18 cellular contexts compared by ENCODE assay signal in the genomic region with DNA sequence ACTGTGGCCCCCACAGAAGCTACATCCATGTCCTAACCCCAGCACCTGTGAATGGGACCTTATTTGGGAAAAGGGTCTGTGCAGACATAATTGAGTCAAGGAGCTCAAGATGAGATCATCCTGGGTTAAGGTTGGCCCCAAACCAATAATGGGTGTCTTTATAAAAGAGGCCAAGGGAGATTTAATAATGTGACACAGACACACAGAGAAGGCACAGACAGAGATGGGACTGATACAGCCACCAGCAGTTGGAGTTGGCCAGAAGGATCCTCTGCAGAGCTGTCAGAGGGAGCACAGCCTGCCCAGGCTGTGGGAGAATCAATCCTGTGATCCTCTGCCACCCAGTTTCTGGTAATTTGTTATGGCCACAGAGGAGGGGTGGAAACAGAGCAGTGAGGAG. TPM values are rescaled to one million over a fixed set of nuclear protein-coding genes. Genes with fewer than 3 reads are reported as not detected.
DNase-seq lines count a peak whose midpoint lies in the region; ATAC-seq and TF ChIP-seq lines count a peak whose summit lies in the region.
"Had no signal": no experiment of that assay in that cellular context is flagged by ENCODE, and none has a peak within 500 bp of the region (broad histone marks: within the 10 kb centered on the region; RNA-seq: fewer than 3 reads in every experiment).

No MANE protein-coding gene starts in this region.

- peak overlapping the region; percentile 21 to 45 for H3K4me3 Mint-ChIP-seq in activated T-cell treated with anti-CD3 and anti-CD28 coated beads, Interleukin-2, amount 50 U/mL, for 72 hours
- no peak overlapping the region for H3K4me3 Mint-ChIP-seq in activated T-cell treated with anti-CD3 and anti-CD28 coated beads, Interleukin-2, amount 50 U/mL, for 4 hours
- H3K4me3 Mint-ChIP-seq in activated T-helper 17 cell treated with anti-CD3 and anti-CD28 coated beads, Interleukin-2, amount 50 U/mL, for 72 hours, result no peak overlapping the region
- H3K4me3 Mint-ChIP-seq: CD4-positive, CD25-positive, alpha-beta regulatory T cell had no signal

- H3K27me3 Mint-ChIP-seq in activated T-cell treated with anti-CD3 and anti-CD28 coated beads, Interleukin-2, amount 50 U/mL, for 72 hours (ENCODE audit: low read depth), result peaks cover 18% of the 10 kb centered on the region
- peaks cover 9% of the 10 kb centered on the region for H3K27me3 Mint-ChIP-seq in activated T-cell treated with anti-CD3 and anti-CD28 coated beads, Interleukin-2, amount 50 U/mL, for 4 hours (ENCODE audit: low read depth)
- peaks cover 9% of the 10 kb centered on the region for H3K27me3 Mint-ChIP-seq in activated T-helper 17 cell treated with anti-CD3 and anti-CD28 coated beads, Interleukin-2, amount 50 U/mL, for 72 hours
- H3K27me3 Mint-ChIP-seq: CD4-positive, CD25-positive, alpha-beta regulatory T cell had no signal

- no peaks in the 10 kb centered on the region for H3K36me3 Mint-ChIP-seq in activated T-cell treated with anti-CD3 and anti-CD28 coated beads, Interleukin-2, amount 50 U/mL, for 72 hours (ENCODE audit: insufficient read depth in 2 of 2)
- H3K36me3 Mint-ChIP-seq in activated T-cell treated with anti-CD3 and anti-CD28 coated beads, Interleukin-2, amount 50 U/mL, for 4 hours (ENCODE audit: insufficient read depth), result no peaks in the 10 kb centered on the region
- no peaks in the 10 kb centered on the region for H3K36me3 Mint-ChIP-seq in activated T-helper 17 cell treated with anti-CD3 and anti-CD28 coated beads, Interleukin-2, amount 50 U/mL, for 72 hours (ENCODE audit: low read depth)
- H3K36me3 Mint-ChIP-seq: CD4-positive, CD25-positive, alpha-beta regulatory T cell had no signal

- ATAC-seq in activated T-cell treated with anti-CD3 and anti-CD28 coated beads, Interleukin-2, amount 50 U/mL, for 72 hours (replicated peaks in 1 of 2), result no peak
- ATAC-seq in activated T-cell treated with anti-CD3 and anti-CD28 coated beads, Interleukin-2, amount 50 U/mL, for 4 hours, result no peak
- ATAC-seq in activated T-helper 17 cell treated with anti-CD3 and anti-CD28 coated beads, Interleukin-2, amount 50 U/mL, for 72 hours (replicated peaks), result no peak
- ATAC-seq: PC-3 had no signal

- H3K4me3 ChIP-seq in coronary artery (no peak overlapping the region), testis (no peak overlapping the region), vagina (no peak overlapping the region)

- TF ChIP-seq CTCF in coronary artery (IDR thresholded peaks at IDR 0.05) (no peak), testis (IDR thresholded peaks at IDR 0.05) (no peak), vagina (IDR thresholded peaks at IDR 0.05) (no peak)

- H3K4me1 ChIP-seq in testis (peaks cover 8% of the 10 kb centered on the region), vagina (peaks cover 3% of the 10 kb centered on the region)

- H3K36me3 ChIP-seq in testis (ENCODE audit: low read depth, missing control alignments) (no peaks in the 10 kb centered on the region), vagina (no peaks in the 10 kb centered on the region)

- intact Hi-C loops in testis (cut with DNase I; ENCODE audit: low total_unique reads) (no loop called here), vagina (cut with DNase I) (no loop called here)

- no peaks in the 10 kb centered on the region for H3K9me3 Mint-ChIP-seq in activated T-cell treated with anti-CD3 and anti-CD28 coated beads, Interleukin-2, amount 50 U/mL, for 72 hours
- H3K9me3 Mint-ChIP-seq in activated T-cell treated with anti-CD3 and anti-CD28 coated beads, Interleukin-2, amount 50 U/mL, for 4 hours, result no peaks in the 10 kb centered on the region
- no peaks in the 10 kb centered on the region for H3K9me3 Mint-ChIP-seq in activated T-helper 17 cell treated with anti-CD3 and anti-CD28 coated beads, Interleukin-2, amount 50 U/mL, for 72 hours
- H3K9me3 Mint-ChIP-seq: CD4-positive, CD25-positive, alpha-beta regulatory T cell had no signal

- H3K27me3 ChIP-seq in testis, result no peaks in the 10 kb centered on the region
- H3K27me3 ChIP-seq in vagina, result no peaks in the 10 kb centered on the region

- H3K27ac ChIP-seq in coronary artery (no peak overlapping the region), testis (no peak overlapping the region), vagina (no peak overlapping the region)

- TF ChIP-seq POLR2A in testis (IDR thresholded peaks at IDR 0.05) (no peak), vagina (IDR thresholded peaks at IDR 0.05) (no peak)

- peaks cover 9% of the 10 kb centered on the region for H3K4me1 Mint-ChIP-seq in activated T-cell treated with anti-CD3 and anti-CD28 coated beads, Interleukin-2, amount 50 U/mL, for 72 hours (ENCODE audit: low read depth)
- H3K4me1 Mint-ChIP-seq in activated T-cell treated with anti-CD3 and anti-CD28 coated beads, Interleukin-2, amount 50 U/mL, for 4 hours (ENCODE audit: low read depth), result peaks cover 11% of the 10 kb centered on the region
- no peaks in the 10 kb centered on the region for H3K4me1 Mint-ChIP-seq in activated T-helper 17 cell treated with anti-CD3 and anti-CD28 coated beads, Interleukin-2, amount 50 U/mL, for 72 hours
- H3K4me1 Mint-ChIP-seq: CD4-positive, CD25-positive, alpha-beta regulatory T cell had no signal

- H3K9me3 ChIP-seq in testis (no peaks in the 10 kb centered on the region), vagina (no peaks in the 10 kb centered on the region)

- DNase-seq in activated T-cell treated with anti-CD3 and anti-CD28 coated beads, Interleukin-2, amount 50 U/mL, for 72 hours, result no peak
- no peak for DNase-seq in activated T-cell treated with anti-CD3 and anti-CD28 coated beads, Interleukin-2, amount 50 U/mL, for 4 hours
- DNase-seq in coronary artery (ENCODE audit: low spot score), result peak; percentile 47
- DNase-seq in testis, result peak; percentile 3
- DNase-seq in vagina (ENCODE audit: extremely low spot score in 2 of 2), result no peak
- DNase-seq in activated gamma-delta T cell treated with Interleukin-2 at 50 U/mL for 16 hours, result no peak
- DNase-seq: CD4-positive, CD25-positive, alpha-beta regulatory T cell; COR-L47; DMS79; Kasumi-1; NCI-H1417; NCI-H187; NCI-H2107; NCI-H446 treated with DMSO at 0.1 percent for 48 hours; NCI-H526 treated with DMSO at 0.1 percent for 48 hours; PC-3; SHP77 had no signal

- no peak overlapping the region for H3K27ac Mint-ChIP-seq in activated T-cell treated with anti-CD3 and anti-CD28 coated beads, Interleukin-2, amount 50 U/mL, for 72 hours
- peak overlapping the region; percentile 71 for H3K27ac Mint-ChIP-seq in activated T-helper 17 cell treated with anti-CD3 and anti-CD28 coated beads, Interleukin-2, amount 50 U/mL, for 72 hours
- H3K27ac Mint-ChIP-seq: CD4-positive, CD25-positive, alpha-beta regulatory T cell had no signal

RNA-seq across cellular contexts. Expression of gene SNORC, which starts 26.0 kb away (rescaled TPM):
- total RNA-seq in activated T-cell treated with anti-CD3 and anti-CD28 coated beads, Interleukin-2, amount 50 U/mL, for 72 hours, result 1 to 10 TPM; 4.0 to 4.1 TPM
- total RNA-seq in activated T-cell treated with anti-CD3 and anti-CD28 coated beads, Interleukin-2, amount 50 U/mL, for 4 hours, result 1 to 10 TPM; 1.2 to 1.7 (median 1.4) TPM
- 1 to 10 TPM; 2.0 to 3.1 TPM for total RNA-seq in activated T-helper 17 cell treated with anti-CD3 and anti-CD28 coated beads, Interleukin-2, amount 50 U/mL, for 72 hours
- total RNA-seq in testis (10 to 100 TPM; 14.5 to 15.9 TPM), vagina (not detected)
- 7.3 TPM for polyA plus RNA-seq in testis (ENCODE audit: insufficient read depth, low read depth, low replicate concordance)

Comparison
In these comparisons a context has a peak if more than half of its experiments do, and no peak if none do; other contexts are left out.
1. H3K4me3 Mint-ChIP-seq: peak in activated T-cell treated with anti-CD3 and anti-CD28 coated beads, Interleukin-2, amount 50 U/mL, for 72 hours (2 of 2); none in activated T-cell treated with anti-CD3 and anti-CD28 coated beads, Interleukin-2, amount 50 U/mL, for 4 hours (single experiment) and activated T-helper 17 cell treated with anti-CD3 and anti-CD28 coated beads, Interleukin-2, amount 50 U/mL, for 72 hours (single experiment).
2. DNase-seq: peak in coronary artery (single experiment) and testis (single experiment); none in activated T-cell treated with anti-CD3 and anti-CD28 coated beads, Interleukin-2, amount 50 U/mL, for 72 hours (0 of 2), activated T-cell treated with anti-CD3 and anti-CD28 coated beads, Interleukin-2, amount 50 U/mL, for 4 hours (single experiment), vagina (0 of 2) and activated gamma-delta T cell treated with Interleukin-2 at 50 U/mL for 16 hours (single experiment).